In genomic region chr17:81557276-81558114, GRCh38 we compare ENCODE assay signal across 1 cellular context.
TF ChIP-seq lines count a peak whose summit lies in the region.

No MANE protein-coding gene starts in this region.

TF ChIP-seq in endothelial cell of umbilical vein, 7 proteins besides CTCF, POLR2A, EP300 and RAD21:
- TF ChIP-seq MAX (IDR thresholded peaks at IDR 0.05; ENCODE audit: insufficient read depth, insufficient read length) = no peak
- TF ChIP-seq JUN (IDR thresholded peaks at IDR 0.05; ENCODE audit: borderline replicate concordance, insufficient read depth, insufficient read length, low read depth) = no peak
- TF ChIP-seq EZH2 (IDR thresholded peaks at IDR 0.05; ENCODE audit: borderline replicate concordance, low read depth, low read length, severe bottlenecking) = no peak
- TF ChIP-seq FOS (IDR thresholded peaks at IDR 0.05; ENCODE audit: borderline replicate concordance, insufficient read depth, low read length) = no peak
- no peak for TF ChIP-seq GATA2 (IDR thresholded peaks at IDR 0.05; ENCODE audit: insufficient read depth, insufficient read length, low read depth, low read length)
- TF ChIP-seq POLR2AphosphoS5 (IDR thresholded peaks at IDR 0.05; ENCODE audit: insufficient read depth, low read depth, low read length) = no peak
- no peak for TF ChIP-seq MYC (IDR thresholded peaks at IDR 0.05; ENCODE audit: low read depth, low read length)
